In the genomic region with DNA sequence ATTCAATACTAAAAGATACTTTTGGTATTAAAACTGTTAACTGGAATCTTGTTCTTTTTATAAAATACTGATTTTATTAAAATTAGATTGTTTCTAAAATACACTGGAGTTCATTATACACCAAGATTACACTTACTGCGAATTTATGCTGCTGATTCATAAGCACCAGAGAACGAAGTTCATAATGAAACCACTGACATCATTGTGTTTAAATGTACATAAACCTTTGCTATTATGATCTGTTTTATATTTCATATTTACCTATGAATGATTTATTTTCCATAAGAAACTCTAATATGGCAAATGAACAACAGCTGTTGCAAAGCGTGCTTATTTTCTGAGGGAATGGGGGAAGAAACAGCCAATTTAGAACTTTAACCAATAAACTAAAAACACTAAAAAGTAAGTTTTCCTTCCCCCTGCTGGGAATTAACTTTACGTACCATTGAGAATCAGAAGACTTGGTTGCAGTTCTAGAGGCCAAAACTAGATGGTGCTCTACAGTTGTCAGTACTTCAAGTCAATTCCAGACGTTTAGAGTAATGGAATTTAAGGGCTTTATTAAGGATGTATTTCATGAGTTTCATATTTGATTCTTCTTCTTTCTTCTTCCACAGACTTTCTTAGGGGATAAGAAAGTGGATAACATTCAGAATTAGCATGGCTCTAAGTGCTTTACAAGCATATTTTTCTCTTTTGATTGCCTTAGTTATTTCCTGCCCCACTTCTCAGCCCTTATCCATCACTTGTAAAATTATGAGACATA, we compare ENCODE assay signal across 8 cellular contexts. TPM values are rescaled to one million over a fixed set of nuclear protein-coding genes. Genes with fewer than 3 reads are reported as not detected.
DNase-seq lines count a peak whose midpoint lies in the region; ATAC-seq, FAIRE-seq and TF ChIP-seq lines count a peak whose summit lies in the region.

No MANE protein-coding gene starts in this region.

- peaks cover 5% of the 10 kb centered on the region for H3K4me1 Mint-ChIP-seq in CD8-positive, alpha-beta T cell (ENCODE audit: low read depth)
- H3K4me1 Mint-ChIP-seq in activated CD8-positive, alpha-beta T cell treated with anti-CD3 and anti-CD28 coated beads for 36 hours (ENCODE audit: low read depth), result no peaks in the 10 kb centered on the region
- H3K4me1 Mint-ChIP-seq in stimulated activated effector memory CD8-positive, alpha-beta T cell treated with anti-CD3 and anti-CD28 coated beads, Interleukin-12 subunit alpha, Interleukin-12 subunit beta, amount 100 ng/mL, for 72 hours, result peaks cover 6% of the 10 kb centered on the region

- TF ChIP-seq CTCF in CD8-positive, alpha-beta T cell (IDR thresholded peaks at IDR 0.05), result peak; percentile 85
- TF ChIP-seq CTCF in activated CD8-positive, alpha-beta T cell treated with anti-CD3 and anti-CD28 coated beads for 36 hours (IDR thresholded peaks at IDR 0.05), result peak; percentile 82

- H3K36me3 Mint-ChIP-seq in CD8-positive, alpha-beta T cell, result no peaks in the 10 kb centered on the region
- H3K36me3 Mint-ChIP-seq in activated CD8-positive, alpha-beta T cell treated with anti-CD3 and anti-CD28 coated beads for 36 hours (ENCODE audit: low read depth), result no peaks in the 10 kb centered on the region
- H3K36me3 Mint-ChIP-seq in stimulated activated effector memory CD8-positive, alpha-beta T cell treated with anti-CD3 and anti-CD28 coated beads, Interleukin-12 subunit alpha, Interleukin-12 subunit beta, amount 100 ng/mL, for 72 hours, result no peaks in the 10 kb centered on the region

- peak; percentile 92 for FAIRE-seq in GM18507 (lab: Jason Lieb, UNC)

- no peak overlapping the region for H3K4me3 ChIP-seq in CD8-positive, alpha-beta T cell (ENCODE audit: low read depth, low read length)

- H3K4me3 Mint-ChIP-seq in CD8-positive, alpha-beta T cell, result no peak overlapping the region
- no peak overlapping the region for H3K4me3 Mint-ChIP-seq in activated CD8-positive, alpha-beta T cell treated with anti-CD3 and anti-CD28 coated beads for 36 hours
- no peak overlapping the region for H3K4me3 Mint-ChIP-seq in stimulated activated effector memory CD8-positive, alpha-beta T cell treated with anti-CD3 and anti-CD28 coated beads, Interleukin-12 subunit alpha, Interleukin-12 subunit beta, amount 100 ng/mL, for 72 hours

- intact Hi-C loops in CD8-positive, alpha-beta T cell (cut with DNase I, micrococcal nuclease), result loop anchor here (1.0 to 10.0 kb wide), 5 partner anchors 31 to 331 kb away; partner anchors contain the start of gene COL19A1 (in 1 of the 2)
- intact Hi-C loops in activated CD8-positive, alpha-beta T cell treated with anti-CD3 and anti-CD28 coated beads for 36 hours (cut with micrococcal nuclease), result no loop called here

- H3K27ac ChIP-seq in CD8-positive, alpha-beta T cell (ENCODE audit: low read depth, low read length), result no peak overlapping the region

- peaks cover 13% of the 10 kb centered on the region for H3K27me3 Mint-ChIP-seq in CD8-positive, alpha-beta T cell (ENCODE audit: low read depth)
- peaks cover 11% of the 10 kb centered on the region for H3K27me3 Mint-ChIP-seq in activated CD8-positive, alpha-beta T cell treated with anti-CD3 and anti-CD28 coated beads for 36 hours

- CTCF ChIA-PET in CD8-positive, alpha-beta T cell (lab: Charles Lee), result interaction anchor here (1.0 to 2.4 kb wide), 8 partner anchors 10 to 39 kb away, joined by 3 to 7 read pairs (median 3); partner anchors contain the start of gene LMBRD1
- CTCF ChIA-PET in activated CD8-positive, alpha-beta T cell treated with anti-CD3 and anti-CD28 coated beads for 36 hours (lab: Charles Lee), result interaction anchor here (1.2 to 2.0 kb wide), 7 partner anchors 11 to 101 kb away, joined by 3 to 8 read pairs (median 4); partner anchors contain the start of gene COL19A1

- H3K27ac Mint-ChIP-seq in CD8-positive, alpha-beta T cell, result no peak overlapping the region
- no peak overlapping the region for H3K27ac Mint-ChIP-seq in activated CD8-positive, alpha-beta T cell treated with anti-CD3 and anti-CD28 coated beads for 36 hours
- no peak overlapping the region for H3K27ac Mint-ChIP-seq in stimulated activated effector memory CD8-positive, alpha-beta T cell treated with anti-CD3 and anti-CD28 coated beads, Interleukin-12 subunit alpha, Interleukin-12 subunit beta, amount 100 ng/mL, for 72 hours

- H3K4me1 ChIP-seq in CD8-positive, alpha-beta T cell (ENCODE audit: insufficient read depth, low read length), result no peaks in the 10 kb centered on the region

- no peaks in the 10 kb centered on the region for H3K9me3 Mint-ChIP-seq in CD8-positive, alpha-beta T cell
- no peaks in the 10 kb centered on the region for H3K9me3 Mint-ChIP-seq in activated CD8-positive, alpha-beta T cell treated with anti-CD3 and anti-CD28 coated beads for 36 hours
- H3K9me3 Mint-ChIP-seq in stimulated activated effector memory CD8-positive, alpha-beta T cell treated with anti-CD3 and anti-CD28 coated beads, Interleukin-12 subunit alpha, Interleukin-12 subunit beta, amount 100 ng/mL, for 72 hours, result no peaks in the 10 kb centered on the region

- POLR2A ChIA-PET in CD8-positive, alpha-beta T cell (lab: Charles Lee), result no interaction called here
- POLR2A ChIA-PET in activated CD8-positive, alpha-beta T cell treated with anti-CD3 and anti-CD28 coated beads for 36 hours (lab: Charles Lee), result no interaction called here

- H3K9me3 ChIP-seq in CD8-positive, alpha-beta T cell (ENCODE audit: low read length), result no peaks in the 10 kb centered on the region

- no peaks in the 10 kb centered on the region for H3K36me3 ChIP-seq in CD8-positive, alpha-beta T cell (ENCODE audit: insufficient read depth, low read length)

- ATAC-seq in CD8-positive, alpha-beta T cell, result peak; percentile 75
- ATAC-seq in HG02870 (IDR thresholded peaks at IDR 0.05; ENCODE audit: unreplicated experiment), result peak; percentile 89
- ATAC-seq in activated CD8-positive, alpha-beta T cell treated with anti-CD3 and anti-CD28 coated beads for 36 hours, result peak; percentile 85
- ATAC-seq in stimulated activated effector memory CD8-positive, alpha-beta T cell treated with anti-CD3 and anti-CD28 coated beads, Interleukin-12 subunit alpha, Interleukin-12 subunit beta, amount 100 ng/mL, for 72 hours, result peak; percentile 85

- DNase-seq in CD8-positive, alpha-beta T cell, result no peak
- no peak for DNase-seq in GM18507 (ENCODE audit: extremely low spot score, insufficient read length, low read depth)
- DNase-seq in NCI-H2029 (lab: John Stamatoyannopoulos, UW), result peak; percentile 29
- peak; percentile 24 for DNase-seq in activated CD8-positive, alpha-beta T cell treated with anti-CD3 and anti-CD28 coated beads for 36 hours
- peak; percentile 3 for DNase-seq in hepatic stellate cell (ENCODE audit: low spot score)
- DNase-seq in stimulated activated effector memory CD8-positive, alpha-beta T cell treated with anti-CD3 and anti-CD28 coated beads, Interleukin-12 subunit alpha, Interleukin-12 subunit beta, amount 100 ng/mL, for 72 hours (ENCODE audit: low spot score in 2 of 2), result no peak
- no peak for DNase-seq in COLO668 (lab: John Stamatoyannopoulos, UW; ENCODE audit: unreplicated experiment)

- no peaks in the 10 kb centered on the region for H3K27me3 ChIP-seq in CD8-positive, alpha-beta T cell (ENCODE audit: insufficient read depth, low read length)

RNA-seq across cellular contexts. Expression of gene COL19A1, which starts 30.8 kb away (rescaled TPM):
- under 1 TPM; 0.16 to 0.33 TPM for total RNA-seq in CD8-positive, alpha-beta T cell
- under 1 TPM in 1 of 2 experiments, not detected in 1; 0.14 TPM for total RNA-seq in activated CD8-positive, alpha-beta T cell treated with anti-CD3 and anti-CD28 coated beads for 36 hours

RNA-seq across cellular contexts. Expression of gene LMBRD1, which starts 38.8 kb away (rescaled TPM):
- total RNA-seq in CD8-positive, alpha-beta T cell, result 10 to 100 TPM; 39.2 to 40.3 TPM
- total RNA-seq in activated CD8-positive, alpha-beta T cell treated with anti-CD3 and anti-CD28 coated beads for 36 hours, result 10 to 100 TPM; 14.6 to 15.9 TPM

Comparison
In these comparisons a context has a peak if more than half of its experiments do, and no peak if none do; other contexts are left out.
1. DNase-seq: peak in NCI-H2029 (single experiment), activated CD8-positive, alpha-beta T cell treated with anti-CD3 and anti-CD28 coated beads for 36 hours (single experiment) and hepatic stellate cell (single experiment); none in CD8-positive, alpha-beta T cell (0 of 7), GM18507 (single experiment), stimulated activated effector memory CD8-positive, alpha-beta T cell treated with anti-CD3 and anti-CD28 coated beads, Interleukin-12 subunit alpha, Interleukin-12 subunit beta, amount 100 ng/mL, for 72 hours (0 of 2) and COLO668 (single experiment).
2. Peak in every context shown above with its lines, with median percentiles within 50 percentile points of each other: ATAC-seq.